ENCODE assay signal across 25 cellular contexts in genomic region chr4:53315300-53315699, GRCh38. TPM values are rescaled to one million over a fixed set of nuclear protein-coding genes. Genes with fewer than 3 reads are reported as not detected.
DNase-seq lines count a peak whose midpoint lies in the region; FAIRE-seq and TF ChIP-seq lines count a peak whose summit lies in the region.
"Had no signal": no experiment of that assay in that cellular context is flagged by ENCODE, and none has a peak within 500 bp of the region (broad histone marks: within the 10 kb centered on the region; RNA-seq: fewer than 3 reads in every experiment).

No MANE protein-coding gene starts in this region.

- no peak overlapping the region for H2AFZ ChIP-seq in H1 (ENCODE audit: low read length)
- H2AFZ ChIP-seq in mesenchymal stem cell (ENCODE audit: low read depth, low read length), result no peak overlapping the region

- no peak overlapping the region for H3K14ac ChIP-seq in H1 (ENCODE audit: insufficient read length)
- H3K14ac ChIP-seq in mesenchymal stem cell (ENCODE audit: low read length in 2 of 2), result no peak overlapping the region

- FAIRE-seq in A204.1 (lab: Jason Lieb, UNC), result peak; percentile 72
- FAIRE-seq in H1 (lab: Jason Lieb, UNC), result no peak
- FAIRE-seq: G401.6 had no signal

- no peak overlapping the region for H4K91ac ChIP-seq in H1 (replicated peaks; ENCODE audit: insufficient read length, low read length)
- H4K91ac ChIP-seq in mesenchymal stem cell (ENCODE audit: low read length), result no peak overlapping the region

- H2BK5ac ChIP-seq in H1 (ENCODE audit: low read depth, low read length) (no peak overlapping the region), mesenchymal stem cell (ENCODE audit: low read depth, low read length, poor library complexity, severe bottlenecking) (no peak overlapping the region)

- H3K4me1 ChIP-seq in H1 (replicated peaks in 1 of 4; ENCODE audit: control insufficient read depth in 3 of 4, insufficient read depth in 4 of 4, low read length in 3 of 4) (0 out of 7 replicates have a peak, but pooled peaks cover 0 to 2% (median 0%) of the 10 kb centered on the region in 4 experiments), mesenchymal stem cell (ENCODE audit: control insufficient read depth, insufficient read depth, low read depth, low read length) (peaks cover 2% of the 10 kb centered on the region)
- H3K4me1 ChIP-seq: BLaER1, body of pancreas had no signal

- TF ChIP-seq EP300 in Ishikawa (IDR thresholded peaks at IDR 0.05; ENCODE audit: borderline replicate concordance), result no peak
- TF ChIP-seq EP300 in H1 (IDR thresholded peaks at IDR 0.05; ENCODE audit: borderline replicate concordance in 1 of 2, low read depth in 2 of 2, low read length in 2 of 2), result no peak

- TF ChIP-seq RAD21 in Ishikawa (IDR thresholded peaks at IDR 0.05; ENCODE audit: low read depth), result no peak
- TF ChIP-seq RAD21 in H1 (IDR thresholded peaks at IDR 0.05 in 1 of 2, conservative IDR thresholded peaks at IDR 0.05 in 1 of 2; ENCODE audit: low read depth in 2 of 2, low read length in 2 of 2), result no peak

- H2BK12ac ChIP-seq in H1 (ENCODE audit: low read depth, low read length), result no peak overlapping the region
- no peak overlapping the region for H2BK12ac ChIP-seq in mesenchymal stem cell (ENCODE audit: low read length in 2 of 2)

- H3K56ac ChIP-seq in H1 (replicated peaks; ENCODE audit: insufficient read length, low read depth, low read length), result no peak overlapping the region

- H2BK15ac ChIP-seq in H1 (ENCODE audit: low read length), result no peak overlapping the region
- H2BK15ac ChIP-seq in mesenchymal stem cell (ENCODE audit: low read depth, poor library complexity, severe bottlenecking), result no peak overlapping the region

- in situ Hi-C loops in KBM-7 (cut with MboI; ENCODE audit: low pct_unique_long_range_greater_than_20kb, low sequenced_read_pairs), result no loop called here

- H3K4me2 ChIP-seq in H1 (ENCODE audit: insufficient read depth in 1 of 2, low read depth in 2 of 2, low read length in 2 of 2) (no peak overlapping the region), mesenchymal stem cell (ENCODE audit: low read length, poor library complexity, severe bottlenecking) (no peak overlapping the region)
- H3K4me2 ChIP-seq: BLaER1, smooth muscle cell had no signal

- TF ChIP-seq POLR2A in H1 (IDR thresholded peaks at IDR 0.05; ENCODE audit: control extremely low read depth in 1 of 2, low read depth in 2 of 2, low read length in 2 of 2), result no peak

- H3K9me3 ChIP-seq in H1 (ENCODE audit: insufficient read depth in 2 of 2, low read depth in 1 of 2, low read length in 1 of 2) (no peaks in the 10 kb centered on the region), mesenchymal stem cell (ENCODE audit: control insufficient read depth, low read length) (no peaks in the 10 kb centered on the region)
- H3K9me3 ChIP-seq: BLaER1, body of pancreas, HAP-1, stomach, tibial artery had no signal

- H4K20me1 ChIP-seq in H1 (replicated peaks in 1 of 2; ENCODE audit: control insufficient read depth in 1 of 2, insufficient read depth in 2 of 2, low read length in 2 of 2), result no peaks in the 10 kb centered on the region

- no peaks in the 10 kb centered on the region for H3K36me3 ChIP-seq in H1 (ENCODE audit: control insufficient read depth in 2 of 4, insufficient read depth in 4 of 4, low read length in 3 of 4)
- H3K36me3 ChIP-seq in mesenchymal stem cell (ENCODE audit: control insufficient read depth in 1 of 2, insufficient read depth in 2 of 2, low read depth in 1 of 2, low read length in 2 of 2), result peaks cover 0 to 11% of the 10 kb centered on the region in 2 experiments
- H3K36me3 ChIP-seq: HAP-1 had no signal

- 67% methylated on average over 1 of the region's 1 CpG; no CpG with 5 or more reads in 1 of the 2 experiments for WGBS in H1 (ENCODE audit: extremely low coverage in 1 of 2, insufficient coverage in 1 of 2, insufficient read length in 1 of 2, insufficient replicate concordance in 2 of 2, low coverage in 1 of 2, low lambda C conversion rate in 2 of 2, missing lambda C conversion rate in 1 of 2), 2 experiments
- 94% methylated on average over 1 of the region's 1 CpG for WGBS in mesenchymal stem cell

- H4K5ac ChIP-seq in H1 (ENCODE audit: insufficient read length, low read depth, low read length), result no peak overlapping the region

- H3K9ac ChIP-seq in H1 (replicated peaks in 1 of 4; ENCODE audit: extremely low read depth in 1 of 4, low read depth in 3 of 4, low read length in 3 of 4), result no peak overlapping the region
- peak overlapping the region; percentile 7 for H3K9ac ChIP-seq in mesenchymal stem cell (ENCODE audit: low read length)
- H3K9ac ChIP-seq: BLaER1 had no signal

- H4K8ac ChIP-seq in H1 (ENCODE audit: extremely low read depth, insufficient read depth, low read length) (no peak overlapping the region), mesenchymal stem cell (ENCODE audit: low read length) (no peak overlapping the region)

- H2BK120ac ChIP-seq in H1 (replicated peaks; ENCODE audit: low read depth, low read length) (no peak overlapping the region), mesenchymal stem cell (ENCODE audit: low read depth, low read length) (no peak overlapping the region)

- H3K18ac ChIP-seq in H1 (ENCODE audit: extremely low read depth, low read length) (no peak overlapping the region), mesenchymal stem cell (ENCODE audit: low read depth in 1 of 2, low read length in 2 of 2) (no peak overlapping the region)

- no peak overlapping the region for H3K27ac ChIP-seq in H1 (ENCODE audit: low read depth, low read length)
- H3K27ac ChIP-seq in mesenchymal stem cell (ENCODE audit: low read length, poor library complexity, severe bottlenecking), result no peak overlapping the region
- H3K27ac ChIP-seq: BLaER1, body of pancreas, stomach, tibial artery, VCaP had no signal

- H3K23ac ChIP-seq in H1 (ENCODE audit: insufficient read length), result no peak overlapping the region
- no peak overlapping the region for H3K23ac ChIP-seq in mesenchymal stem cell (ENCODE audit: low read length in 2 of 2)

- no peak overlapping the region for H3K4me3 ChIP-seq in H1 (ENCODE audit: extremely low read depth in 1 of 4, insufficient read depth in 2 of 4, low read depth in 3 of 4, low read length in 4 of 4)
- H3K4me3 ChIP-seq in mesenchymal stem cell (ENCODE audit: insufficient read depth in 1 of 2, low read depth in 1 of 2, low read length in 2 of 2), result no peak overlapping the region
- H3K4me3 ChIP-seq: BLaER1, body of pancreas, HAP-1, smooth muscle cell, stomach, tibial artery had no signal

- CTCF ChIA-PET in H1 (lab: Charles Lee; ENCODE audit: partially characterized antibody), result no interaction called here

- H2AK5ac ChIP-seq in H1 (ENCODE audit: low read depth, low read length), result no peak overlapping the region
- no peak overlapping the region for H2AK5ac ChIP-seq in mesenchymal stem cell (ENCODE audit: low read length, severe bottlenecking)

- DNase-seq in H1 (ENCODE audit: low read depth in 1 of 2, low spot score in 2 of 2), result no peak
- DNase-seq in mesenchymal stem cell, result no peak
- no peak for DNase-seq in Ammon's horn (ENCODE audit: low spot score)
- no peak for DNase-seq in AG08395 (ENCODE audit: low spot score)
- DNase-seq in KBM-7, result no peak
- no peak for DNase-seq in inferior parietal cortex (ENCODE audit: extremely low spot score)
- DNase-seq: activated CD4-positive, alpha-beta T cell treated with anti-CD3 and anti-CD28 coated beads for 48 hours; activated gamma-delta T cell; activated T-cell treated with anti-CD3 and anti-CD28 coated beads, Interleukin-2, amount 50 U/mL, for 24 hours; body of pancreas; COR-L47; head of caudate nucleus; Kasumi-1; MV-4-11; naive B cell; stimulated activated CD4-positive, alpha-beta T cell treated with anti-CD3 and anti-CD28 coated beads, Interleukin-1b, Interleukin-23, amount 100 ng/mL, for 48 hours; stomach; tibial artery had no signal

- H3K4ac ChIP-seq in H1 (replicated peaks; ENCODE audit: insufficient read length, low read depth, low read length) (no peak overlapping the region), mesenchymal stem cell (ENCODE audit: low read depth in 1 of 2, low read length in 2 of 2) (no peak overlapping the region)

- H2BK20ac ChIP-seq in H1 (ENCODE audit: low read length), result no peak overlapping the region

- POLR2A ChIA-PET in H1 (lab: Charles Lee; ENCODE audit: partially characterized antibody), result no interaction called here

- no peaks in the 10 kb centered on the region; the same call in 1 of the 2 replicates for H3K23me2 ChIP-seq in H1 (ENCODE audit: low read depth, low read length)

- H3K27me3 ChIP-seq in H1 (replicated peaks in 1 of 4; ENCODE audit: control insufficient read depth in 3 of 4, extremely low read depth in 1 of 4, insufficient read depth in 3 of 4, low read length in 3 of 4) (no peaks in the 10 kb centered on the region), mesenchymal stem cell (ENCODE audit: control insufficient read depth in 1 of 2, insufficient read depth in 1 of 2, low read length in 2 of 2) (no peaks in the 10 kb centered on the region)
- H3K27me3 ChIP-seq: BLaER1, body of pancreas, stomach, tibial artery had no signal

- H3K79me2 ChIP-seq in H1 (ENCODE audit: control insufficient read depth in 1 of 2, insufficient read depth in 2 of 2, low read length in 2 of 2), result no peaks in the 10 kb centered on the region

- no peaks in the 10 kb centered on the region for H3K79me1 ChIP-seq in H1 (ENCODE audit: low read depth, low read length)
- H3K79me1 ChIP-seq in mesenchymal stem cell (replicated peaks; ENCODE audit: low read length, poor library complexity, severe bottlenecking), result peaks cover 9% of the 10 kb centered on the region

- TF ChIP-seq CTCF in H1 (IDR thresholded peaks at IDR 0.05; ENCODE audit: control extremely low read depth in 1 of 3, insufficient read depth in 1 of 3, low read depth in 1 of 3, low read length in 3 of 3), result no peak

TF ChIP-seq in Ishikawa, 13 proteins besides CTCF, POLR2A, EP300 and RAD21 (continues in another document):
- TF ChIP-seq TEAD4 (IDR thresholded peaks at IDR 0.05), result 0 out of 2 replicates have a peak, but pooled peaks have one; percentile 45
- TF ChIP-seq NFIC (IDR thresholded peaks at IDR 0.05), result peak; percentile 77

TF ChIP-seq in H1, 55 proteins besides CTCF, POLR2A, EP300 and RAD21:
- TF ChIP-seq TEAD4 (IDR thresholded peaks at IDR 0.05; ENCODE audit: low read depth, low read length) (0 out of 2 replicates have a peak, but pooled peaks have one; percentile 21), NANOG (IDR thresholded peaks at IDR 0.05; ENCODE audit: insufficient read depth, low read depth, low read length, poor library complexity, severe bottlenecking) (no peak)

RNA-seq across cellular contexts. Expression of gene SCFD2, which starts 50.6 kb away (rescaled TPM):
- 8.8 and 10.2 TPM in 2 replicates for total RNA-seq in H1 (2021; fragmentation: NEBNext Ultra II Directional; extraction: Animal tissue kit (Norgen Biotek cat#: 25700))
- 6.2 and 10.0 TPM in 2 replicates for polyA plus RNA-seq in H1 (2011; rRNA removed)
- 8.7 TPM for polyA plus RNA-seq in H1 (2011; cell fraction: cytosol; rRNA removed)
- 13.6 TPM for polyA plus RNA-seq in H1 (2011; cell fraction: nucleus; rRNA removed)
- polyA plus RNA-seq in H1 (2012, experiment 1 of 2), result 8.3 to 10.5 TPM (median 8.9 TPM) in 4 replicates
- polyA plus RNA-seq in H1 (2012, experiment 2 of 2), result 4.5 TPM
- 6.5 TPM for polyA plus RNA-seq in H1 (2013, experiment 1 of 2)
- 5.9 TPM for polyA plus RNA-seq in H1 (2013, experiment 2 of 2)
- 27.8 and 31.7 TPM in 2 replicates for polyA minus RNA-seq in H1 (2011; rRNA and poly(A)+ RNA removed)
- 7.2 TPM for polyA minus RNA-seq in H1 (2011; cell fraction: cytosol; rRNA and poly(A)+ RNA removed)
- polyA minus RNA-seq in H1 (2011; cell fraction: nucleus; rRNA and poly(A)+ RNA removed), result 42.7 TPM
- 9.8 TPM for polyA plus RNA-seq in mesenchymal stem cell (2013, experiment 1 of 2)
- 10.4 TPM for polyA plus RNA-seq in mesenchymal stem cell (2013, experiment 2 of 2)
